In genomic region chr12:62943779-62944395, GRCh38 we compare ENCODE assay signal across 19 cellular contexts. TPM values are rescaled to one million over a fixed set of nuclear protein-coding genes. Genes with fewer than 3 reads are reported as not detected.
DNase-seq lines count a peak whose midpoint lies in the region; ATAC-seq, FAIRE-seq and TF ChIP-seq lines count a peak whose summit lies in the region.
"Had no signal": no experiment of that assay in that cellular context is flagged by ENCODE, and none has a peak within 500 bp of the region (broad histone marks: within the 10 kb centered on the region; RNA-seq: fewer than 3 reads in every experiment).

No MANE protein-coding gene starts in this region.

- DNase-seq in GM23338 (ENCODE audit: low spot score): no peak
- no peak for DNase-seq in WTC11 (ENCODE audit: low spot score)
- DNase-seq in kidney: no peak
- DNase-seq in kidney glomerular epithelial cell (lab: John Stamatoyannopoulos, UW): no peak
- DNase-seq in DMS79 (lab: John Stamatoyannopoulos, UW): no peak
- DNase-seq: BE2C; CD4-positive, alpha-beta memory T cell; DMS79 treated with DMSO at 0.1 percent for 48 hours; EL; GDM1; HCEC 1CT; HFFc6 had no signal

- peaks cover 7% of the 10 kb centered on the region for H3K4me1 ChIP-seq in GM23338 (ENCODE audit: insufficient read depth)
- H3K4me1 ChIP-seq in kidney (ENCODE audit: control insufficient read depth in 1 of 2, insufficient read depth in 1 of 2, low read depth in 1 of 2, low read length in 2 of 2): no peaks in the 10 kb centered on the region
- H3K4me1 ChIP-seq: A549, BE2C had no signal

- intact Hi-C loops in kidney (cut with DNase I): no loop called here

- H3K4me3 Mint-ChIP-seq in GM23338: no peak overlapping the region
- H3K4me3 Mint-ChIP-seq in WTC11: no peak overlapping the region
- H3K4me3 Mint-ChIP-seq: CD4-positive, alpha-beta memory T cell; HFFc6; IgD-negative memory B cell had no signal

- H3K9me3 ChIP-seq in kidney (ENCODE audit: control insufficient read depth in 1 of 2, low read length in 2 of 2): no peaks in the 10 kb centered on the region
- H3K9me3 ChIP-seq: BE2C had no signal

- H3K27me3 Mint-ChIP-seq in GM23338 (ENCODE audit: insufficient read depth, low read depth, poor library complexity) (no peaks in the 10 kb centered on the region), WTC11 (ENCODE audit: low read depth) (no peaks in the 10 kb centered on the region)
- H3K27me3 Mint-ChIP-seq: IgD-negative memory B cell had no signal

- no peaks in the 10 kb centered on the region for H3K79me2 ChIP-seq in GM23338 (replicated peaks; ENCODE audit: insufficient read depth)

- H3F3A ChIP-seq in GM23338 (replicated peaks; ENCODE audit: low read depth): no peaks in the 10 kb centered on the region

- H3K9me3 Mint-ChIP-seq in GM23338 (no peaks in the 10 kb centered on the region), WTC11 (peaks cover 8% of the 10 kb centered on the region)
- H3K9me3 Mint-ChIP-seq: CD4-positive, alpha-beta memory T cell; HFFc6 had no signal

- no peak for TF ChIP-seq CTCF in GM23338 (conservative IDR thresholded peaks at IDR 0.05; ENCODE audit: low read depth in 2 of 2)
- TF ChIP-seq CTCF in WTC11 (IDR thresholded peaks at IDR 0.05): no peak
- no peak for TF ChIP-seq CTCF in kidney (IDR thresholded peaks at IDR 0.05; ENCODE audit: borderline replicate concordance, extremely low read depth, insufficient read depth)

- H3K9me2 ChIP-seq in GM23338 (ENCODE audit: insufficient read depth): no peaks in the 10 kb centered on the region

- H3K27ac ChIP-seq in GM23338 (ENCODE audit: low read depth) (no peak overlapping the region), kidney (ENCODE audit: low read depth in 2 of 2, low read length in 2 of 2) (no peak overlapping the region)
- H3K27ac ChIP-seq: A549, C4-2B had no signal

- ATAC-seq in GM23338: no peak
- no peak for ATAC-seq in WTC11
- no peak for ATAC-seq in HG03108 (IDR thresholded peaks at IDR 0.05; ENCODE audit: unreplicated experiment)
- ATAC-seq in HG03469 (IDR thresholded peaks at IDR 0.05; ENCODE audit: unreplicated experiment): no peak
- ATAC-seq: A549 had no signal

- POLR2A ChIA-PET in WTC11 (lab: Charles Lee): no interaction called here

- H3K4me2 ChIP-seq in GM23338: no peak overlapping the region
- H3K4me2 ChIP-seq: A549 had no signal

- H3K36me3 ChIP-seq in GM23338 (ENCODE audit: insufficient read depth): no peaks in the 10 kb centered on the region
- no peaks in the 10 kb centered on the region for H3K36me3 ChIP-seq in kidney (ENCODE audit: control insufficient read depth in 1 of 2, insufficient read depth in 2 of 2, low read length in 2 of 2)
- H3K36me3 ChIP-seq: BE2C had no signal

- H2AFZ ChIP-seq in GM23338: peak overlapping the region; percentile 60; the same call in 1 of the 2 replicates

- no peaks in the 10 kb centered on the region for H3K27me3 ChIP-seq in GM23338 (ENCODE audit: insufficient read depth)
- H3K27me3 ChIP-seq: BE2C had no signal

- H3K9ac ChIP-seq in kidney (ENCODE audit: low read length in 2 of 2): no peak overlapping the region

- H4K20me1 ChIP-seq in GM23338 (replicated peaks; ENCODE audit: insufficient read depth): no peaks in the 10 kb centered on the region

- H3K4me1 Mint-ChIP-seq in GM23338: peaks cover 20% of the 10 kb centered on the region; the same call in 2 of the 3 replicates
- peaks cover 17% of the 10 kb centered on the region for H3K4me1 Mint-ChIP-seq in WTC11
- H3K4me1 Mint-ChIP-seq: CD4-positive, alpha-beta memory T cell; IgD-negative memory B cell had no signal

- peak; percentile 92 for FAIRE-seq in kidney (lab: Jason Lieb, UNC)
- FAIRE-seq: A549, GM12892, GM19239 had no signal

- H3K27ac Mint-ChIP-seq in GM23338 (no peak overlapping the region), WTC11 (no peak overlapping the region)
- H3K27ac Mint-ChIP-seq: CD4-positive, alpha-beta memory T cell; HFFc6; IgD-negative memory B cell had no signal

- CTCF ChIA-PET in WTC11 (lab: Charles Lee): no interaction called here

- H3K4me3 ChIP-seq in GM23338 (no peak overlapping the region), kidney (ENCODE audit: low read length in 2 of 2) (no peak overlapping the region)
- H3K4me3 ChIP-seq: A549 had no signal

- no peaks in the 10 kb centered on the region for H3K36me3 Mint-ChIP-seq in GM23338 (ENCODE audit: low read depth)
- H3K36me3 Mint-ChIP-seq in WTC11: no peaks in the 10 kb centered on the region
- H3K36me3 Mint-ChIP-seq: CD4-positive, alpha-beta memory T cell; IgD-negative memory B cell had no signal

TF ChIP-seq in GM23338, 12 proteins besides CTCF, POLR2A, EP300 and RAD21:
- TF ChIP-seq JUNB (IDR thresholded peaks at IDR 0.05; ENCODE audit: unreplicated experiment): no peak

TF ChIP-seq in WTC11, 78 proteins besides CTCF, POLR2A, EP300 and RAD21:
- TF ChIP-seq HMGA2 (CRISPR knock-in tag; IDR thresholded peaks at IDR 0.05) (peak; percentile 91), AFF4 (CRISPR knock-in tag; IDR thresholded peaks at IDR 0.05; ENCODE audit: borderline replicate concordance) (no peak), SP1 (CRISPR knock-in tag; conservative IDR thresholded peaks at IDR 0.05) (no peak)
- TF ChIP-seq, protein P1, sequence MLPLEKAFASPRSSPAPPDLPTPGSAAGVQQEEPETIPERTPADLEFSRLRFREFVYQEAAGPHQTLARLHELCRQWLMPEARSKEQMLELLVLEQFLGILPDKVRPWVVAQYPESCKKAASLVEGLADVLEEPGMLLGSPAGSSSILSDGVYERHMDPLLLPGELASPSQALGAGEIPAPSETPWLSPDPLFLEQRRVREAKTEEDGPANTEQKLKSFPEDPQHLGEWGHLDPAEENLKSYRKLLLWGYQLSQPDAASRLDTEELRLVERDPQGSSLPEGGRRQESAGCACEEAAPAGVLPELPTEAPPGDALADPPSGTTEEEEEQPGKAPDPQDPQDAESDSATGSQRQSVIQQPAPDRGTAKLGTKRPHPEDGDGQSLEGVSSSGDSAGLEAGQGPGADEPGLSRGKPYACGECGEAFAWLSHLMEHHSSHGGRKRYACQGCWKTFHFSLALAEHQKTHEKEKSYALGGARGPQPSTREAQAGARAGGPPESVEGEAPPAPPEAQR (CRISPR knock-in tag; IDR thresholded peaks at IDR 0.05): no peak

RNA-seq across cellular contexts. Expression of gene PPM1H, which starts 8.9 kb away (rescaled TPM):
- total RNA-seq in GM23338 (2014; rRNA removed; shearing (Covaris generic)): 41.2 and 41.3 TPM in 2 replicates
- 11.3 and 11.4 TPM in 2 replicates for polyA plus RNA-seq in GM23338 (2016; fragmentation: Nextera tagmentation; extraction: Ambion mirVana)
- 37.1 to 45.6 TPM (median 40.9 TPM) in 3 replicates for total RNA-seq in WTC11 (2021)
- 25.0 TPM for total RNA-seq in kidney
- 8.7 TPM for polyA plus RNA-seq in kidney (ENCODE audit: insufficient read depth, low read depth, low replicate concordance)
- polyA plus RNA-seq: CD4-positive, alpha-beta memory T cell; IgD-negative memory B cell had no signal
